Comparison of ENCODE assay signal across 26 cellular contexts in the genomic region with DNA sequence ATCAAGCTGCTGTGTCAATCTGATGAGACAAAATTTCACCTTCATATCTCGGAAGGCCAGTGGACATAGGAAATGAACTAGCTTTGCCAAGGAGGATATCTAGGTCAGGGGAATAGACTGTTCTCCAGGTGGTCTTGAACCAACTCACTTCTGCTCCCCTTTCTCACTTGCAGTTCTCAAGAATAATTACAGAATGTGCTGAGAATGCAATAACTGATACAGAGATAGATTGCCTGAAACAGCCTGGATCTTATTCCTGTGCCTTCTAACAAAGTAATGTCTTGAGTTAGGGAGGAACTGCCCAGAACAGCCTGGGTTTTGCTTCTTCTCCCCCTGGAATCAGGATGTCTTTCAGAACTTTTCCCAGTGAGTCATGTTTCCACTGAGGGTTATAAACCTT.
"Had no signal": no experiment of that assay in that cellular context is flagged by ENCODE, and none has a peak within 500 bp of the region (broad histone marks: within the 10 kb centered on the region; RNA-seq: fewer than 3 reads in every experiment).

No MANE protein-coding gene starts in this region.

- H3K4me3 Mint-ChIP-seq: memory B cell; naive thymus-derived CD4-positive, alpha-beta T cell; natural killer cell treated with Interleukin-12 subunit alpha and Interleukin-12 subunit beta and Interleukin-15 and Interleukin-18, amount 100 ng/mL, for 72 hours; stimulated activated naive B cell treated with anti-CD40 and anti-IgM and Interleukin-4, amounts not matched to agents 10 μg/mL and 1 μg/mL and 100 μg/mL, for 72 hours had no signal

- DNase-seq: islet precursor cell; left ventricle myocardium inferior; midbrain; mucosa of descending colon; naive thymus-derived CD4-positive, alpha-beta T cell; ovary; stimulated activated CD4-positive, alpha-beta T cell treated with anti-CD3 and anti-CD28 coated beads, Interleukin-12 subunit alpha, Interleukin-12 subunit beta, amount 100 ng/mL, for 4 hours; stimulated activated CD4-positive, alpha-beta T cell treated with anti-CD3 and anti-CD28 coated beads, Interleukin-15, amount 100 ng/mL, for 24 hours; stimulated activated CD4-positive, alpha-beta T cell treated with anti-CD3 and anti-CD28 coated beads, Interleukin-2, amount 100 ng/mL, for 24 hours; stimulated activated CD4-positive, alpha-beta T cell treated with anti-CD3 and anti-CD28 coated beads, Interleukin-4, amount 100 ng/mL, for 1 hour; stimulated activated naive B cell treated with anti-CD40 and anti-IgM and Interleukin-4, amounts not matched to agents 10 μg/mL and 1 μg/mL and 100 μg/mL, for 72 hours; stimulated activated naive CD8-positive, alpha-beta T cell treated with anti-CD3 and anti-CD28 coated beads, Interleukin-15, Interleukin-2, amounts not matched to agents 100 U/mL and 50 U/mL, for 24 hours; stomach; tibial artery; upper lobe of right lung had no signal

- H3K27ac Mint-ChIP-seq: memory B cell; naive thymus-derived CD4-positive, alpha-beta T cell; natural killer cell treated with Interleukin-12 subunit alpha and Interleukin-12 subunit beta and Interleukin-15 and Interleukin-18, amount 100 ng/mL, for 72 hours; progenitor cell of endocrine pancreas; stimulated activated naive B cell treated with anti-CD40 and anti-IgM and Interleukin-4, amounts not matched to agents 10 μg/mL and 1 μg/mL and 100 μg/mL, for 72 hours had no signal

- H3K4me1 ChIP-seq: left ventricle myocardium inferior, right atrium auricular region, stomach, suprapubic skin, tibial artery, upper lobe of right lung had no signal

- H3K4me2 ChIP-seq: hepatocyte had no signal

- H3K27ac ChIP-seq: hepatocyte, left ventricle myocardium inferior, ovary, right atrium auricular region, skin epidermis, stomach, suprapubic skin, thoracic aorta, tibial artery, upper lobe of right lung had no signal

- H3K4me1 Mint-ChIP-seq: memory B cell; naive thymus-derived CD4-positive, alpha-beta T cell; stimulated activated naive B cell treated with anti-CD40 and anti-IgM and Interleukin-4, amounts not matched to agents 10 μg/mL and 1 μg/mL and 100 μg/mL, for 72 hours had no signal

- H3K36me3 Mint-ChIP-seq: memory B cell; naive thymus-derived CD4-positive, alpha-beta T cell; natural killer cell treated with Interleukin-12 subunit alpha and Interleukin-12 subunit beta and Interleukin-15 and Interleukin-18, amount 100 ng/mL, for 72 hours; stimulated activated naive B cell treated with anti-CD40 and anti-IgM and Interleukin-4, amounts not matched to agents 10 μg/mL and 1 μg/mL and 100 μg/mL, for 72 hours had no signal

- FAIRE-seq: urothelium cell line had no signal

- H3K9me3 ChIP-seq: left ventricle myocardium inferior, mucosa of descending colon, ovary, right atrium auricular region, stomach, suprapubic skin, thoracic aorta, tibial artery, upper lobe of right lung had no signal

- H3K27me3 Mint-ChIP-seq: memory B cell; naive thymus-derived CD4-positive, alpha-beta T cell; natural killer cell treated with Interleukin-12 subunit alpha and Interleukin-12 subunit beta and Interleukin-15 and Interleukin-18, amount 100 ng/mL, for 72 hours; progenitor cell of endocrine pancreas; stimulated activated naive B cell treated with anti-CD40 and anti-IgM and Interleukin-4, amounts not matched to agents 10 μg/mL and 1 μg/mL and 100 μg/mL, for 72 hours had no signal

- H3K36me3 ChIP-seq: left ventricle myocardium inferior, ovary, right atrium auricular region, stomach, suprapubic skin, thoracic aorta, tibial artery, upper lobe of right lung had no signal

- H2AFZ ChIP-seq: hepatocyte had no signal

- H3K9me3 Mint-ChIP-seq: memory B cell had no signal

- ATAC-seq: mucosa of descending colon; naive thymus-derived CD4-positive, alpha-beta T cell; natural killer cell treated with Interleukin-12 subunit alpha and Interleukin-12 subunit beta and Interleukin-15 and Interleukin-18, amount 100 ng/mL, for 72 hours; sciatic nerve; stimulated activated naive B cell treated with anti-CD40 and anti-IgM and Interleukin-4, amounts not matched to agents 10 μg/mL and 1 μg/mL and 100 μg/mL, for 72 hours; stimulated activated naive CD8-positive, alpha-beta T cell treated with anti-CD3 and anti-CD28 coated beads, Interleukin-15, Interleukin-2, amounts not matched to agents 100 U/mL and 50 U/mL, for 24 hours; upper lobe of right lung had no signal

- H3K79me2 ChIP-seq: hepatocyte had no signal

- H3K4me3 ChIP-seq: hepatocyte, left ventricle myocardium inferior, lung, mucosa of descending colon, ovary, right atrium auricular region, skin epidermis, stomach, suprapubic skin, thoracic aorta, tibial artery, upper lobe of right lung had no signal

- H3K27me3 ChIP-seq: hepatocyte, ovary, right atrium auricular region, stomach, suprapubic skin, tibial artery, upper lobe of right lung had no signal
